2 cellular contexts compared by ENCODE assay signal in genomic region chr2:187514930-187515329, GRCh38.
A peak's percentile ranks its signal among the peaks of the same experiment; 100 is the strongest.
TF ChIP-seq lines count a peak whose summit lies in the region.

No MANE protein-coding gene starts in this region.

TF ChIP-seq in HepG2, 621 proteins besides CTCF, POLR2A, EP300 and RAD21 (continues in another document):
- no peak for TF ChIP-seq PAWR (CRISPR knock-in tag; IDR thresholded peaks at IDR 0.05; ENCODE audit: borderline replicate concordance)
- no peak for TF ChIP-seq HIVEP1 (CRISPR knock-in tag; IDR thresholded peaks at IDR 0.05)
- no peak for TF ChIP-seq ZBTB37 (CRISPR knock-in tag; IDR thresholded peaks at IDR 0.05)
- no peak for TF ChIP-seq ZNF496 (CRISPR knock-in tag; IDR thresholded peaks at IDR 0.05; ENCODE audit: insufficient replicate concordance)
- TF ChIP-seq ZNF513 (CRISPR knock-in tag; conservative IDR thresholded peaks at IDR 0.05): no peak
- TF ChIP-seq ZNF367 (CRISPR knock-in tag; IDR thresholded peaks at IDR 0.05; ENCODE audit: borderline replicate concordance): no peak
- TF ChIP-seq ZNF597 (CRISPR knock-in tag; IDR thresholded peaks at IDR 0.05): no peak
- TF ChIP-seq POLR2G (IDR thresholded peaks at IDR 0.05; ENCODE audit: low read depth, low read length): peak; percentile 47; the same call in 1 of the 2 replicates
- TF ChIP-seq ZNF264 (CRISPR knock-in tag; IDR thresholded peaks at IDR 0.05): no peak
- TF ChIP-seq ZSCAN22 (CRISPR knock-in tag; IDR thresholded peaks at IDR 0.05): no peak
- TF ChIP-seq ZNF644 (CRISPR knock-in tag; IDR thresholded peaks at IDR 0.05; ENCODE audit: low read depth): peak; percentile 56; the same call in 1 of the 2 replicates
- TF ChIP-seq ZNF776 (CRISPR knock-in tag; IDR thresholded peaks at IDR 0.05): no peak
- no peak for TF ChIP-seq DBP (CRISPR knock-in tag; IDR thresholded peaks at IDR 0.05; ENCODE audit: not compliant biosample characterization)
- no peak for TF ChIP-seq TFE3 (CRISPR knock-in tag; IDR thresholded peaks at IDR 0.05)
- TF ChIP-seq HBP1 (CRISPR knock-in tag; IDR thresholded peaks at IDR 0.05; ENCODE audit: low read depth): no peak
- TF ChIP-seq KDM5B (CRISPR knock-in tag; IDR thresholded peaks at IDR 0.05; ENCODE audit: borderline replicate concordance): no peak
- TF ChIP-seq GATAD1 (CRISPR knock-in tag; IDR thresholded peaks at IDR 0.05): no peak
- no peak for TF ChIP-seq ZNF326 (CRISPR knock-in tag; IDR thresholded peaks at IDR 0.05; ENCODE audit: borderline replicate concordance)
- TF ChIP-seq MTF1 (CRISPR knock-in tag; IDR thresholded peaks at IDR 0.05): no peak
- no peak for TF ChIP-seq IRF9 (CRISPR knock-in tag; IDR thresholded peaks at IDR 0.05; ENCODE audit: borderline replicate concordance)
- no peak for TF ChIP-seq JUNB (CRISPR knock-in tag; IDR thresholded peaks at IDR 0.05; ENCODE audit: borderline replicate concordance)

TF ChIP-seq in K562, 482 proteins besides CTCF, POLR2A, EP300 and RAD21:
- TF ChIP-seq CHAMP1 (IDR thresholded peaks at IDR 0.05) (no peak), DMBX1 (CRISPR knock-in tag; IDR thresholded peaks at IDR 0.05; ENCODE audit: borderline replicate concordance) (peak; percentile 55; the same call in 1 of the 2 replicates)
